Comparison of ENCODE assay signal across 28 cellular contexts in the genomic region with DNA sequence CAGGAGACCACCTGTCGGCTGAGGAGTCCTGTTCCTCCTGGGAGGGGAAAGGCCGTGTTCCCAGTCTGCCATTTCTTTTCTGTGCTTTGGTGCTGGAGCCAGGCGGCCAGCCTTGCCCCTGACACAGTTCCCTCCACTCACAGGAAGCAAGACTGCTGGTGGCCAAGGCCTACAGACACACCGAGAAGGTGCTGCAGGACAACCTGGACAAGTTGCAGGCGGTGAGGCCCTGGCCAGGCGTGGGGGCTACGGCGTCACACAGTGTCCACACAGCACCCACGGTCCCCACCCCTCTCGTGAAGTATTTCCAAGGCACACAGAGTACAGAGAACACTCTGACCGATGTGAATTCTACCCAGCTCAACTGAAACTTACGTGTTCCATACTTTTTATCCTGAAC. TPM values are rescaled to one million over a fixed set of nuclear protein-coding genes. Genes with fewer than 3 reads are reported as not detected.
"Had no signal": no experiment of that assay in that cellular context is flagged by ENCODE, and none has a peak within 500 bp of the region (broad histone marks: within the 10 kb centered on the region; RNA-seq: fewer than 3 reads in every experiment).

No MANE protein-coding gene starts in this region.

- H3K9ac ChIP-seq: parathyroid adenoma had no signal

- H3K36me3 ChIP-seq: ovary had no signal

- H3K4me3 ChIP-seq: ovary, psoas muscle, right lobe of liver, sigmoid colon, stomach, thoracic aorta, thyroid gland, tibial nerve, upper lobe of left lung, vagina had no signal

- H3K27me3 ChIP-seq: ovary, right lobe of liver, sigmoid colon, stomach, thyroid gland, tibial nerve, upper lobe of left lung, vagina had no signal

- H3K9me3 ChIP-seq: ovary, psoas muscle, right lobe of liver, sigmoid colon, stomach, thoracic aorta, thyroid gland, tibial nerve, upper lobe of left lung, vagina had no signal

- H3K27ac ChIP-seq: ovary, parathyroid adenoma, psoas muscle, right lobe of liver, sigmoid colon, stomach, thoracic aorta, thyroid gland, tibial nerve, upper lobe of left lung, vagina had no signal

- ATAC-seq: naive thymus-derived CD8-positive, alpha-beta T cell; natural killer cell treated with Interleukin-12 subunit alpha and Interleukin-12 subunit beta and Interleukin-15 and Interleukin-18, amount 100 ng/mL, for 72 hours; psoas muscle; right cardiac atrium; right lobe of liver; stimulated activated effector memory CD8-positive, alpha-beta T cell treated with anti-CD3 and anti-CD28 coated beads, Interleukin-12 subunit alpha, Interleukin-12 subunit beta, amount 100 ng/mL, for 72 hours; stimulated activated naive B cell treated with anti-CD40 and anti-IgM and Interleukin-4, amounts not matched to agents 10 μg/mL and 1 μg/mL and 100 μg/mL, for 72 hours had no signal

- H3K4me1 ChIP-seq: parathyroid adenoma had no signal

- H2AFZ ChIP-seq: parathyroid adenoma had no signal

- DNase-seq: naive thymus-derived CD8-positive, alpha-beta T cell; nephron progenitor cell; occipital lobe; ovary; psoas muscle; right cardiac atrium; right lobe of liver; sigmoid colon; small intestine; stimulated activated CD4-positive, alpha-beta T cell treated with anti-CD3 and anti-CD28 coated beads, Interleukin-15, amount 100 ng/mL, for 24 hours; stimulated activated CD4-positive, alpha-beta T cell treated with anti-CD3 and anti-CD28 coated beads, Interleukin-2, amount 100 ng/mL, for 24 hours; stimulated activated CD4-positive, alpha-beta T cell treated with anti-CD3 and anti-CD28 coated beads, Interleukin-2, amount 100 ng/mL, for 48 hours; stimulated activated CD4-positive, alpha-beta T cell treated with anti-CD3 and anti-CD28 coated beads, Interleukin-4, amount 100 ng/mL, for 24 hours; stimulated activated naive B cell treated with anti-CD40 and anti-IgM and Interleukin-4, amounts not matched to agents 10 μg/mL and 1 μg/mL and 100 μg/mL, for 72 hours; stimulated activated naive CD4-positive, alpha-beta T cell treated with Interleukin-2 at 50 U/mL for 16 hours; stomach; thyroid gland; trophoblast cell; upper lobe of left lung had no signal

- FAIRE-seq: small intestine, urothelium cell line had no signal

RNA-seq across cellular contexts. Expression of a gene that starts 21.2 kb away (rescaled TPM):
- total RNA-seq: psoas muscle, right cardiac atrium, skeletal muscle tissue, subcutaneous adipose tissue, thoracic aorta had no signal
- polyA plus RNA-seq: right cardiac atrium had no signal

RNA-seq across cellular contexts. Expression of a gene that starts 59.1 kb away (rescaled TPM):
- total RNA-seq: naive thymus-derived CD8-positive, alpha-beta T cell; natural killer cell treated with Interleukin-12 subunit alpha and Interleukin-12 subunit beta and Interleukin-15 and Interleukin-18, amount 100 ng/mL, for 72 hours; psoas muscle; sigmoid colon; skeletal muscle tissue; thoracic aorta; vagina had no signal
- polyA plus RNA-seq: naive thymus-derived CD8-positive, alpha-beta T cell had no signal
